In the genomic region with DNA sequence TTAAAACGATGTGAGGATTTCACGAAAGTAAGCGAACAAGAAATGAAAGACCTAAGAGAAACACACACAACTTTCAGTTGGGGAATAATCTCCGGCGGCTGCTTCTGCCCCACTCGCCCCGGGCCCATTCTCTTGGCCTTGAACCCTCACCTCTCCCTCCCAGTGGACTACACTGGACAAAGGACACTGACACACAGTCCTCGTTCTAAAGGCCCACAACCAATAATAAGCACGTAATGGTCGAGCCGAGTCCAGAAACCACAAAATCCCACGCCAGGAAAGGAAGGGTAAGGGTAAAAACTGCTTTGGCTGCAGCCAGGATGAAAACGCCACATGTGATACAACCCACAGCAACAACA, we compare ENCODE assay signal across 8 cellular contexts. TPM values are rescaled to one million over a fixed set of nuclear protein-coding genes. Genes with fewer than 3 reads are reported as not detected.
A peak's percentile ranks its signal among the peaks of the same experiment; 100 is the strongest.
DNase-seq lines count a peak whose midpoint lies in the region; ATAC-seq, FAIRE-seq and TF ChIP-seq lines count a peak whose summit lies in the region.

No MANE protein-coding gene starts in this region.

- H3K36me3 ChIP-seq in ectodermal cell (ENCODE audit: control insufficient read depth, insufficient read depth, low read length), result no peaks in the 10 kb centered on the region

- DNase-seq in LNCaP clone FGC (ENCODE audit: low read depth) (no peak), DMS153 (lab: John Stamatoyannopoulos, UW) (no peak), D721Med (ENCODE audit: insufficient read length, low spot score) (no peak), pons (ENCODE audit: low spot score) (no peak)

- 1% methylated on average over 13 of the region's 13 CpGs for WGBS in ectodermal cell, 2 experiments

- peaks cover 10% of the 10 kb centered on the region for H3K36me3 Mint-ChIP-seq in nephron (ENCODE audit: low read depth)

- peak overlapping the region; percentile 100 for H3K27ac Mint-ChIP-seq in nephron

- no peak for FAIRE-seq in D721Med (lab: Jason Lieb, UNC)

- TF ChIP-seq CTCF in LNCaP clone FGC (IDR thresholded peaks at IDR 0.05; ENCODE audit: control insufficient read depth, extremely low read depth, insufficient read depth) (no peak), nephron (IDR thresholded peaks at IDR 0.05; ENCODE audit: unreplicated experiment in 3 of 3) (no peak), D721Med (IDR thresholded peaks at IDR 0.05; ENCODE audit: insufficient read depth, missing control alignments) (no peak)

- no peaks in the 10 kb centered on the region for H3K9me3 Mint-ChIP-seq in nephron

- H3K4me1 Mint-ChIP-seq in nephron, result peaks cover 22% of the 10 kb centered on the region

- H3K4me3 ChIP-seq in GM08714 (ENCODE audit: low read length) (peak overlapping the region; percentile 98), LNCaP clone FGC (ENCODE audit: low read depth, low read length) (peak overlapping the region; percentile 86), ectodermal cell (ENCODE audit: insufficient read depth, low read depth, low read length) (peak overlapping the region; percentile 96)

- H3K9me3 ChIP-seq in ectodermal cell (ENCODE audit: control insufficient read depth, low read length), result no peaks in the 10 kb centered on the region

- no peaks in the 10 kb centered on the region for H3K27me3 ChIP-seq in ectodermal cell (ENCODE audit: control insufficient read depth, insufficient read depth, low read length, poor library complexity, severe bottlenecking)

- no peak overlapping the region for H3K27ac ChIP-seq in ectodermal cell (ENCODE audit: insufficient read depth, low read depth, low read length, poor library complexity, severe bottlenecking)

- H3K4me1 ChIP-seq in ectodermal cell (ENCODE audit: control insufficient read depth, insufficient read depth, low read length), result peaks cover 12% of the 10 kb centered on the region

- ATAC-seq in HG02973 (IDR thresholded peaks at IDR 0.05; ENCODE audit: unreplicated experiment), result no peak

- peaks cover 3% of the 10 kb centered on the region for H3K27me3 Mint-ChIP-seq in nephron (ENCODE audit: low read depth)

- peak overlapping the region; percentile 97 to 99 (median 97) for H3K4me3 Mint-ChIP-seq in nephron

RNA-seq across cellular contexts. Expression of gene ZNF770, which starts 0.5 kb away (rescaled TPM):
- 40.1 TPM for polyA plus RNA-seq in ectodermal cell (2013, experiment 1 of 4)
- polyA plus RNA-seq in ectodermal cell (2013, experiment 2 of 4), result 45.1 TPM
- polyA plus RNA-seq in ectodermal cell (2013, experiment 3 of 4), result 31.5 TPM
- polyA plus RNA-seq in ectodermal cell (2013, experiment 4 of 4), result 34.2 TPM

RNA-seq across cellular contexts. Expression of gene AQR, which starts 18.1 kb away (rescaled TPM):
- 35.8 TPM for polyA plus RNA-seq in ectodermal cell (2013, experiment 1 of 4)
- 45.2 TPM for polyA plus RNA-seq in ectodermal cell (2013, experiment 2 of 4)
- 34.0 TPM for polyA plus RNA-seq in ectodermal cell (2013, experiment 3 of 4)
- 43.3 TPM for polyA plus RNA-seq in ectodermal cell (2013, experiment 4 of 4)
